ENCODE assay signal across 13 cellular contexts in genomic region chr6:163001341-163001740, GRCh38.
DNase-seq lines count a peak whose midpoint lies in the region; ATAC-seq and TF ChIP-seq lines count a peak whose summit lies in the region.
"Had no signal": no experiment of that assay in that cellular context is flagged by ENCODE, and none has a peak within 500 bp of the region (broad histone marks: within the 10 kb centered on the region; RNA-seq: fewer than 3 reads in every experiment).

No MANE protein-coding gene starts in this region.

- BruUV-seq in A673 (replicated peaks; lab: Mats Ljungman, UMichigan) (no TSS peak), PC-3 (replicated peaks; lab: Mats Ljungman, UMichigan) (no TSS peak)

- H3K9me3 ChIP-seq in ascending aorta: no peaks in the 10 kb centered on the region
- no peaks in the 10 kb centered on the region for H3K9me3 ChIP-seq in A673 (ENCODE audit: low read depth, low read length, poor library complexity, severe bottlenecking)
- H3K9me3 ChIP-seq in PC-3 (ENCODE audit: low read length): no peaks in the 10 kb centered on the region
- H3K9me3 ChIP-seq: tibial artery had no signal

- H3K4me3 ChIP-seq in ascending aorta (no peak overlapping the region), A673 (ENCODE audit: low read depth, low read length, poor library complexity, severe bottlenecking) (no peak overlapping the region), PC-3 (ENCODE audit: low read length) (no peak overlapping the region)
- H3K4me3 ChIP-seq: cardiac muscle cell, K562, tibial artery had no signal

- TF ChIP-seq CTCF in ascending aorta (IDR thresholded peaks at IDR 0.05) (no peak), A673 (conservative IDR thresholded peaks at IDR 0.05; ENCODE audit: low read depth, low read length) (no peak), PC-3 (conservative IDR thresholded peaks at IDR 0.05; ENCODE audit: low read depth, low read length) (no peak)

- no peaks in the 10 kb centered on the region for H3F3A ChIP-seq in PC-3 (ENCODE audit: low read length, unreplicated experiment)

- POLR2A ChIA-PET in A673 (lab: Charles Lee; ENCODE audit: low non-redundant PET): no interaction called here
- POLR2A ChIA-PET in PC-3 (lab: Charles Lee; ENCODE audit: unreplicated experiment): no interaction called here

- intact Hi-C loops in left ventricle myocardium superior (cut with micrococcal nuclease): no loop called here
- intact Hi-C loops in left cardiac atrium (cut with DNase I): no loop called here
- intact Hi-C loops in ascending aorta (cut with DNase I): no loop called here
- intact Hi-C loops in A673 (cut with micrococcal nuclease; ENCODE audit: unreplicated experiment): no loop called here
- intact Hi-C loops in PC-3 (cut with micrococcal nuclease): no loop called here

- H3K27ac ChIP-seq in ascending aorta (no peak overlapping the region), A673 (ENCODE audit: low read depth, low read length, poor library complexity, severe bottlenecking) (no peak overlapping the region), PC-3 (ENCODE audit: low read length) (no peak overlapping the region)
- H3K27ac ChIP-seq: cardiac muscle cell, tibial artery had no signal

- DNase-seq in left ventricle myocardium superior (no peak), left cardiac atrium (no peak), HT1080 (ENCODE audit: low read depth) (peak; percentile 36), ascending aorta (ENCODE audit: low spot score in 2 of 2) (no peak), NCI-H1105 (lab: John Stamatoyannopoulos, UW) (no peak), A673 (ENCODE audit: low spot score) (no peak), PC-3 (no peak)
- DNase-seq: activated CD4-positive, alpha-beta T cell treated with anti-CD3 and anti-CD28 coated beads, Interleukin-2, amount 10 ng/mL, durations not matched to agents 7 days and 5 days; tibial artery had no signal

- no peak overlapping the region for H2AFZ ChIP-seq in PC-3 (ENCODE audit: low read length)

- no peak overlapping the region for H3K9ac ChIP-seq in PC-3 (ENCODE audit: low read length)

- no peaks in the 10 kb centered on the region for H3K4me1 ChIP-seq in ascending aorta
- peaks cover 4% of the 10 kb centered on the region for H3K4me1 ChIP-seq in A673 (ENCODE audit: insufficient read depth, low read length, poor library complexity, severe bottlenecking)
- H3K4me1 ChIP-seq in PC-3 (ENCODE audit: insufficient read depth, low read length): no peaks in the 10 kb centered on the region
- H3K4me1 ChIP-seq: tibial artery had no signal

- CTCF ChIA-PET in A673 (lab: Charles Lee) (no interaction called here), PC-3 (lab: Charles Lee) (no interaction called here)

- no peaks in the 10 kb centered on the region for H3K9me2 ChIP-seq in PC-3 (replicated peaks; ENCODE audit: low read length)

- H4K20me1 ChIP-seq in PC-3 (ENCODE audit: low read length): no peaks in the 10 kb centered on the region

- peak; percentile 34 for ATAC-seq in left ventricle myocardium superior
- ATAC-seq in left cardiac atrium: no peak
- peak; percentile 98 for ATAC-seq in HG02798 (IDR thresholded peaks at IDR 0.05; ENCODE audit: poor library complexity, unreplicated experiment)
- ATAC-seq in PC-3: no peak
- ATAC-seq: K562, Panc1 had no signal

- H3K27me3 ChIP-seq in ascending aorta (no peaks in the 10 kb centered on the region), A673 (replicated peaks; ENCODE audit: insufficient read depth, low read depth, low read length, poor library complexity) (no peaks in the 10 kb centered on the region), PC-3 (ENCODE audit: low read length) (no peaks in the 10 kb centered on the region)
- H3K27me3 ChIP-seq: cardiac muscle cell, tibial artery had no signal

- H3K36me3 ChIP-seq in ascending aorta (no peaks in the 10 kb centered on the region), A673 (ENCODE audit: insufficient read depth, low read length, poor library complexity, severe bottlenecking) (no peaks in the 10 kb centered on the region), PC-3 (ENCODE audit: low read depth, low read length) (no peaks in the 10 kb centered on the region)
- H3K36me3 ChIP-seq: cardiac muscle cell, tibial artery had no signal

- no peak overlapping the region for H3K4me2 ChIP-seq in PC-3 (ENCODE audit: low read length)

- H3K79me2 ChIP-seq in PC-3 (ENCODE audit: low read length): no peaks in the 10 kb centered on the region

Comparison
In these comparisons a context has a peak if more than half of its experiments do, and no peak if none do; other contexts are left out.
1. ATAC-seq: peak in left ventricle myocardium superior (single experiment) and HG02798 (single experiment); none in left cardiac atrium (0 of 2) and PC-3 (single experiment).